22 cellular contexts compared by ENCODE assay signal in genomic region chr1:93807301-93807930, GRCh38.
"Had no signal": no experiment of that assay in that cellular context is flagged by ENCODE, and none has a peak within 500 bp of the region (broad histone marks: within the 10 kb centered on the region; RNA-seq: fewer than 3 reads in every experiment).

No MANE protein-coding gene starts in this region.

- H3K27ac Mint-ChIP-seq: activated CD4-positive, alpha-beta T cell treated with anti-CD3 and anti-CD28 coated beads, Interleukin-2, amount 10 ng/mL, durations not matched to agents 7 days and 5 days; activated CD8-positive, alpha-beta memory T cell treated with anti-CD3 and anti-CD28 coated beads, Interleukin-2, amount 10 ng/mL, durations not matched to agents 7 days and 5 days; activated CD8-positive, alpha-beta T cell treated with anti-CD3 and anti-CD28 coated beads for 36 hours; activated naive CD4-positive, alpha-beta T cell treated with anti-CD3 and anti-CD28 coated beads, Interleukin-2, amount 50 U/mL, for 72 hours; immature natural killer cell; naive thymus-derived CD4-positive, alpha-beta T cell; T-helper 2 cell treated with Interferon-gamma antibody and Interleukin-4, amounts not matched to agents 5 μg/mL and 100 μg/mL, for 36 hours had no signal

- H3K4me1 ChIP-seq: prostate gland, uterus had no signal

- H3K4me1 Mint-ChIP-seq: activated CD4-positive, alpha-beta T cell treated with anti-CD3 and anti-CD28 coated beads, Interleukin-2, amount 10 ng/mL, durations not matched to agents 7 days and 5 days; activated CD8-positive, alpha-beta memory T cell treated with anti-CD3 and anti-CD28 coated beads, Interleukin-2, amount 10 ng/mL, durations not matched to agents 7 days and 5 days; central memory CD8-positive, alpha-beta T cell; immature natural killer cell had no signal

- H3K4me3 ChIP-seq: breast epithelium, dorsolateral prefrontal cortex, lower lobe of right lung, prostate gland, testis, uterus had no signal

- H3K27me3 Mint-ChIP-seq: central memory CD8-positive, alpha-beta T cell had no signal

- DNase-seq: activated CD4-positive, alpha-beta T cell treated with anti-CD3 and anti-CD28 coated beads, Interleukin-2, amount 10 ng/mL, durations not matched to agents 7 days and 5 days; activated CD4-positive, CD25-positive, alpha-beta regulatory T cell treated with anti-CD3 and anti-CD28 coated beads, Interleukin-2, amount 50 U/mL, for 72 hours; activated CD8-positive, alpha-beta memory T cell treated with anti-CD3 and anti-CD28 coated beads, Interleukin-2, amount 10 ng/mL, durations not matched to agents 7 days and 5 days; activated CD8-positive, alpha-beta T cell treated with anti-CD3 and anti-CD28 coated beads for 36 hours; dorsolateral prefrontal cortex; foreskin fibroblast; immature natural killer cell; lower lobe of right lung; naive thymus-derived CD4-positive, alpha-beta T cell; stimulated activated CD4-positive, alpha-beta T cell treated with anti-CD3 and anti-CD28 coated beads, Interleukin-4, amount 100 ng/mL, for 1 hour; stimulated activated naive CD4-positive, alpha-beta T cell; testis; uterus had no signal

- ATAC-seq: activated CD8-positive, alpha-beta memory T cell treated with anti-CD3 and anti-CD28 coated beads, Interleukin-2, amount 10 ng/mL, durations not matched to agents 7 days and 5 days; activated CD8-positive, alpha-beta T cell treated with anti-CD3 and anti-CD28 coated beads for 36 hours; activated naive CD4-positive, alpha-beta T cell treated with anti-CD3 and anti-CD28 coated beads, Interleukin-2, amount 50 U/mL, for 72 hours; left lobe of liver; lower lobe of right lung; naive thymus-derived CD4-positive, alpha-beta T cell had no signal

- H3K4me3 Mint-ChIP-seq: activated CD4-positive, alpha-beta T cell treated with anti-CD3 and anti-CD28 coated beads, Interleukin-2, amount 10 ng/mL, durations not matched to agents 7 days and 5 days; activated CD8-positive, alpha-beta memory T cell treated with anti-CD3 and anti-CD28 coated beads, Interleukin-2, amount 10 ng/mL, durations not matched to agents 7 days and 5 days; activated CD8-positive, alpha-beta T cell treated with anti-CD3 and anti-CD28 coated beads for 36 hours; central memory CD8-positive, alpha-beta T cell; immature natural killer cell; naive thymus-derived CD4-positive, alpha-beta T cell; neural crest cell; T-helper 2 cell treated with Interferon-gamma antibody and Interleukin-4, amounts not matched to agents 5 μg/mL and 100 μg/mL, for 36 hours had no signal

- H3K36me3 ChIP-seq: breast epithelium, lower lobe of right lung, prostate gland, uterus had no signal

- H3K9me3 ChIP-seq: breast epithelium, lower lobe of right lung, prostate gland, testis, uterus had no signal

- H3K9me3 Mint-ChIP-seq: central memory CD8-positive, alpha-beta T cell had no signal

- H3K27ac ChIP-seq: breast epithelium, dorsolateral prefrontal cortex, epithelial cell of prostate, lower lobe of right lung, prostate gland, testis, uterus, VCaP had no signal

- H3K27me3 ChIP-seq: breast epithelium, testis, uterus had no signal
